ENCODE assay signal across 20 cellular contexts in the genomic region with DNA sequence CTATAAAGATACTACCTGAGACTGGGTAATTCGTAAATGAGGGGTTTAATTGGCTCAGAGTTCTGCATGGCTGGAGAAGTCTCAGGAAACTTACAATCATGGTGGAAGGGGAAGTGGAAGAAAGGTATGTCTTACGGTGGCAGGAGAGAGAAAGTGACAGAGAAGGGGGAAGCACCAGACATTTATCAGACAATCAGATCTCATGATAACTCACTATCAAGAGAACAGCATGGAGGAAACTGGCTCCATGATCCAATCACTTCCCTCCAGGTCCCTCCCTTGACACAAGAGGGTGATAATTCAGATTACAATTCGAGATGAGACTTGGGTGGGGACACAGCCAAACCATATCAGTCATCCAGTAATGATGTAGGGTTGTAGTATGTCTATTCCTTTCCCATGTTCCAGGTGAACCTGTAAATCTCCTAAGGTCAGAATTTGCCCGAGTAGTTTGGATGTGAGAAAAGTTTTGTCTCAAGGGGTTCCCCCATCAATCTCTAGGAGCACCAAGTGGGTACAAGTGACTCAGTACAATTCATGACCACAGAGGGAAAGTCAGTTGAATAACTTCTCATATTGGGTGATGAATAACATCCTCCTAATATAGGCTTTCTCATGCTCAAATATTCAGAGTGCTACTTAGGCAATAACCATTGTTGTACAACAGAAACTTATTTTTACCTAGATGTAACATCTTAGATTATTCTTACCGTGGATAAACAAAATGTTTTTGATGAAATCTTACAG. TPM values are rescaled to one million over a fixed set of nuclear protein-coding genes. Genes with fewer than 3 reads are reported as not detected.
DNase-seq lines count a peak whose midpoint lies in the region; ATAC-seq lines count a peak whose summit lies in the region.
"Had no signal": no experiment of that assay in that cellular context is flagged by ENCODE, and none has a peak within 500 bp of the region (broad histone marks: within the 10 kb centered on the region; RNA-seq: fewer than 3 reads in every experiment).

No MANE protein-coding gene starts in this region.

- H3K4me1 ChIP-seq in right cardiac atrium (ENCODE audit: control insufficient read depth, insufficient read depth, low read length), result no peaks in the 10 kb centered on the region
- H3K4me1 ChIP-seq: prostate gland, stomach had no signal

- no peaks in the 10 kb centered on the region for H3K36me3 Mint-ChIP-seq in naive B cell
- H3K36me3 Mint-ChIP-seq: CD14-positive monocyte had no signal

- intact Hi-C loops in right cardiac atrium (cut with DNase I), result no loop called here

- ATAC-seq in GM21723 (IDR thresholded peaks at IDR 0.05; ENCODE audit: unreplicated experiment) (peak; percentile 49), HG03378 (IDR thresholded peaks at IDR 0.05; ENCODE audit: unreplicated experiment) (peak; percentile 67), naive B cell (ENCODE audit: low read depth in 2 of 2) (peak; percentile 48 to 64), right cardiac atrium (no peak)
- ATAC-seq: left ventricle myocardium superior had no signal

- H3K4me3 Mint-ChIP-seq in naive B cell, result no peak overlapping the region
- H3K4me3 Mint-ChIP-seq: CD14-positive monocyte had no signal

- DNase-seq in activated CD4-positive, alpha-beta T cell treated with anti-CD3 and anti-CD28 coated beads for 48 hours, result peak; percentile 9
- no peak for DNase-seq in activated CD4-positive, alpha-beta T cell treated with anti-CD3 and anti-CD28 coated beads, Interleukin-2, amount 50 U/mL, for 48 hours
- DNase-seq in naive B cell (no peak), AG20443 (ENCODE audit: low spot score) (no peak), islet precursor cell (no peak), right cardiac atrium (no peak)
- DNase-seq: activated CD4-positive, alpha-beta T cell treated with anti-CD3 and anti-CD28 coated beads, Interleukin-2, amount 50 U/mL, for 4 hours; DMS53; foreskin melanocyte; HCEC 1CT; KG1; left ventricle myocardium superior; NCI-H1092 treated with DMSO at 0.1 percent for 48 hours; NCI-H774; stomach had no signal

- no peaks in the 10 kb centered on the region for H3K9me3 ChIP-seq in right cardiac atrium (ENCODE audit: control insufficient read depth, low read length)
- H3K9me3 ChIP-seq: prostate gland, stomach had no signal

- no peak overlapping the region for H3K4me3 ChIP-seq in right cardiac atrium (ENCODE audit: low read length)
- H3K4me3 ChIP-seq: prostate gland, stomach had no signal

- no peaks in the 10 kb centered on the region for H3K27me3 ChIP-seq in right cardiac atrium (ENCODE audit: control insufficient read depth, insufficient read depth)
- H3K27me3 ChIP-seq: stomach had no signal

- peak overlapping the region in 1 of 6 donors; percentile 54 for H3K27ac Mint-ChIP-seq in naive B cell
- H3K27ac Mint-ChIP-seq: activated T-helper 2 cell treated with anti-CD3 and anti-CD28 coated beads, Interferon-gamma antibody, Interleukin-2, Interleukin-4, amounts not matched to agents 10 μg/mL and 5 μg/mL and 100 μg/mL, durations not matched to agents 14 hours and 24 hours and 36 hours had no signal

- peaks cover 9 to 16% (median 12%) of the 10 kb centered on the region in 3 donors for H3K4me1 Mint-ChIP-seq in naive B cell

- peaks cover 0 to 3% (median 0%) of the 10 kb centered on the region in 7 donors for H3K9me3 Mint-ChIP-seq in naive B cell
- H3K9me3 Mint-ChIP-seq: activated T-helper 2 cell treated with anti-CD3 and anti-CD28 coated beads, Interferon-gamma antibody, Interleukin-2, Interleukin-4, amounts not matched to agents 10 μg/mL and 5 μg/mL and 100 μg/mL, durations not matched to agents 14 hours and 24 hours and 36 hours; CD14-positive monocyte had no signal

- H3K27me3 Mint-ChIP-seq in naive B cell, result peaks cover 3 to 34% (median 17%) of the 10 kb centered on the region in 3 donors

- 79% methylated on average over 5 of the region's 5 CpGs for WGBS in right cardiac atrium

- H3K27ac ChIP-seq in right cardiac atrium (ENCODE audit: low read length), result no peak overlapping the region
- H3K27ac ChIP-seq: prostate gland, stomach had no signal

RNA-seq across cellular contexts. Expression of gene MTPN, which starts 39.7 kb away (rescaled TPM):
- polyA plus RNA-seq in naive B cell (ENCODE audit: low read depth in 6 of 6) (100 to 1,000 TPM; 203 to 341 (median 281) TPM), right cardiac atrium (64.6 TPM)
- 100 to 1,000 TPM; 113 to 128 (median 123) TPM for total RNA-seq in right cardiac atrium

Comparison
In these comparisons a context has a peak if more than half of its experiments do, and no peak if none do; other contexts are left out.
1. ATAC-seq: peak in GM21723 (single experiment), HG03378 (single experiment) and naive B cell (2 of 2); none in right cardiac atrium (0 of 2).